In genomic region chr15:60128710-60129109, GRCh38 we compare ENCODE assay signal across 17 cellular contexts.
DNase-seq lines count a peak whose midpoint lies in the region; ATAC-seq and TF ChIP-seq lines count a peak whose summit lies in the region.
"Had no signal": no experiment of that assay in that cellular context is flagged by ENCODE, and none has a peak within 500 bp of the region (broad histone marks: within the 10 kb centered on the region; RNA-seq: fewer than 3 reads in every experiment).

No MANE protein-coding gene starts in this region.

- no peak for TF ChIP-seq POLR2A in sigmoid colon (IDR thresholded peaks at IDR 0.05)

- ATAC-seq in GM19397 (IDR thresholded peaks at IDR 0.05; ENCODE audit: unreplicated experiment) (no peak), left cardiac atrium (no peak)
- ATAC-seq: stimulated activated naive CD8-positive, alpha-beta T cell treated with anti-CD3 and anti-CD28 coated beads, Interleukin-15, Interleukin-2, amounts not matched to agents 100 U/mL and 50 U/mL, for 24 hours had no signal

- H3K4me3 ChIP-seq in SJSA1, result no peak overlapping the region
- H3K4me3 ChIP-seq in iPS-20b (ENCODE audit: low read length), result peak overlapping the region; percentile 55; the same call in 1 of the 2 replicates
- H3K4me3 ChIP-seq in sigmoid colon, result no peak overlapping the region

- peak overlapping the region; percentile 50; the same call in 1 of the 2 replicates for H3K9ac ChIP-seq in iPS-20b (ENCODE audit: low read depth, low read length)

- DNase-seq in activated naive CD8-positive, alpha-beta T cell treated with anti-CD3 and anti-CD28 coated beads for 36 hours, result no peak
- DNase-seq in SJSA1 (ENCODE audit: low read depth in 1 of 2, low spot score in 2 of 2) (no peak), NCI-H510A (lab: John Stamatoyannopoulos, UW) (no peak), sigmoid colon (no peak), left cardiac atrium (no peak)
- DNase-seq: activated CD4-positive, alpha-beta T cell treated with anti-CD3 and anti-CD28 coated beads, Interleukin-2, amount 50 U/mL, for 48 hours; activated T-cell treated with anti-CD3 and anti-CD28 coated beads, Interleukin-2, amount 50 U/mL, for 1 hour; effector memory CD4-positive, alpha-beta T cell; H7; left ventricle myocardium inferior; NCI-H2107; NCI-H526 treated with DMSO at 0.1 percent for 48 hours; stimulated activated naive CD8-positive, alpha-beta T cell treated with anti-CD3 and anti-CD28 coated beads, Interleukin-15, Interleukin-2, amounts not matched to agents 100 U/mL and 50 U/mL, for 24 hours had no signal

- no peaks in the 10 kb centered on the region for H3K27me3 Mint-ChIP-seq in activated naive CD8-positive, alpha-beta T cell
- no peaks in the 10 kb centered on the region for H3K27me3 Mint-ChIP-seq in activated naive CD8-positive, alpha-beta T cell treated with anti-CD3 and anti-CD28 coated beads for 36 hours

- H3K27ac ChIP-seq in SJSA1 (peak overlapping the region; percentile 95), iPS-20b (ENCODE audit: low read length) (no peak overlapping the region), sigmoid colon (peak overlapping the region in 1 of 4 donors; percentile 77)

- WGBS in sigmoid colon, 2 donors, result 52 to 65% methylated on average over 5 of the region's 5 CpGs

- peaks cover 40% of the 10 kb centered on the region for H3K4me1 Mint-ChIP-seq in activated naive CD8-positive, alpha-beta T cell (ENCODE audit: low read depth)
- peaks cover 38% of the 10 kb centered on the region for H3K4me1 Mint-ChIP-seq in activated naive CD8-positive, alpha-beta T cell treated with anti-CD3 and anti-CD28 coated beads for 36 hours

- H3K36me3 ChIP-seq in SJSA1 (no peaks in the 10 kb centered on the region), iPS-20b (ENCODE audit: insufficient read depth, low read depth, low read length) (no peaks in the 10 kb centered on the region), sigmoid colon (no peaks in the 10 kb centered on the region)
- H3K36me3 ChIP-seq: adrenal gland, left ventricle myocardium inferior had no signal

- H3K27me3 ChIP-seq in SJSA1 (replicated peaks), result no peaks in the 10 kb centered on the region
- H3K27me3 ChIP-seq in iPS-20b (ENCODE audit: insufficient read depth, low read length), result no peaks in the 10 kb centered on the region; the same call in 1 of the 2 replicates
- no peaks in the 10 kb centered on the region for H3K27me3 ChIP-seq in sigmoid colon
- H3K27me3 ChIP-seq: adrenal gland had no signal

- peak overlapping the region; percentile 15 for H3K4me3 Mint-ChIP-seq in activated naive CD8-positive, alpha-beta T cell
- H3K4me3 Mint-ChIP-seq in activated naive CD8-positive, alpha-beta T cell treated with anti-CD3 and anti-CD28 coated beads for 36 hours, result no peak overlapping the region

- H3K4me1 ChIP-seq in SJSA1 (replicated peaks), result peaks cover 14% of the 10 kb centered on the region
- H3K4me1 ChIP-seq in iPS-20b (ENCODE audit: insufficient read depth, low read length), result peaks cover 20% of the 10 kb centered on the region; the same call in 1 of the 2 replicates
- H3K4me1 ChIP-seq in sigmoid colon, result peaks cover 0 to 9% (median 3%) of the 10 kb centered on the region in 4 donors

- intact Hi-C loops in sigmoid colon (cut with DNase I), result no loop called here
- intact Hi-C loops in left cardiac atrium (cut with DNase I), result no loop called here

- no peaks in the 10 kb centered on the region for H3K36me3 Mint-ChIP-seq in activated naive CD8-positive, alpha-beta T cell
- H3K36me3 Mint-ChIP-seq in activated naive CD8-positive, alpha-beta T cell treated with anti-CD3 and anti-CD28 coated beads for 36 hours, result no peaks in the 10 kb centered on the region

- TF ChIP-seq CTCF in sigmoid colon (IDR thresholded peaks at IDR 0.05), result no peak

- peak overlapping the region; percentile 4 for H3K27ac Mint-ChIP-seq in activated naive CD8-positive, alpha-beta T cell
- H3K27ac Mint-ChIP-seq in activated naive CD8-positive, alpha-beta T cell treated with anti-CD3 and anti-CD28 coated beads for 36 hours, result no peak overlapping the region

- H3K9me3 ChIP-seq in SJSA1 (replicated peaks) (no peaks in the 10 kb centered on the region), iPS-20b (ENCODE audit: insufficient read depth, low read depth, low read length) (no peaks in the 10 kb centered on the region), sigmoid colon (no peaks in the 10 kb centered on the region)
- H3K9me3 ChIP-seq: adrenal gland, left ventricle myocardium inferior had no signal

- no peaks in the 10 kb centered on the region for H3K9me3 Mint-ChIP-seq in activated naive CD8-positive, alpha-beta T cell (ENCODE audit: low read depth)
- H3K9me3 Mint-ChIP-seq in activated naive CD8-positive, alpha-beta T cell treated with anti-CD3 and anti-CD28 coated beads for 36 hours, result no peaks in the 10 kb centered on the region

- TF ChIP-seq EP300 in sigmoid colon (IDR thresholded peaks at IDR 0.05), result no peak
